ENCODE assay signal across 26 cellular contexts in genomic region chr3:194950906-194951628, GRCh38.
A peak's percentile ranks its signal among the peaks of the same experiment; 100 is the strongest.
DNase-seq lines count a peak whose midpoint lies in the region; ATAC-seq and TF ChIP-seq lines count a peak whose summit lies in the region.
"Had no signal": no experiment of that assay in that cellular context is flagged by ENCODE, and none has a peak within 500 bp of the region (broad histone marks: within the 10 kb centered on the region; RNA-seq: fewer than 3 reads in every experiment).

No MANE protein-coding gene starts in this region.

- H3K36me3 ChIP-seq in psoas muscle (ENCODE audit: insufficient read depth in 1 of 2, low read depth in 1 of 2) = no peaks in the 10 kb centered on the region
- H3K36me3 ChIP-seq: SJSA1 had no signal

- WGBS in psoas muscle, 3 donors = 72 to 80% (median 79%) methylated on average over 18 of the region's 18 CpGs

- peak; percentile 64 for DNase-seq in MV-4-11 (lab: John Stamatoyannopoulos, UW)
- peak; percentile 18 for DNase-seq in iris pigment epithelial cell (ENCODE audit: low read depth)
- DNase-seq in mesenteric fat pad (ENCODE audit: low spot score) = peak; percentile 41
- DNase-seq in psoas muscle = no peak
- DNase-seq in NCI-H2171 (lab: John Stamatoyannopoulos, UW) = no peak
- DNase-seq in H4 (ENCODE audit: low spot score) = no peak
- DNase-seq in substantia nigra (lab: John Stamatoyannopoulos, UW) = no peak
- DNase-seq: AML-193; CD8-positive, alpha-beta memory T cell; DMS 273 treated with DMSO at 0.1 percent for 48 hours; DMS79; EL; GDM1; MM.1S; NCI-H1092; NCI-H1436; NCI-H187; NCI-H524; NCI-H774; PC-9 had no signal

- ATAC-seq in psoas muscle = peak; percentile 66 to 84 (median 77)
- ATAC-seq: A549, GM12878, HCT116, Right ventricle myocardium inferior had no signal

- intact Hi-C loops in psoas muscle (cut with DNase I) = no loop called here

- H3K27me3 ChIP-seq in psoas muscle (ENCODE audit: insufficient read depth in 3 of 3, low read length in 2 of 3) = no peaks in the 10 kb centered on the region
- H3K27me3 ChIP-seq: SJSA1 had no signal

- TF ChIP-seq CTCF in psoas muscle (IDR thresholded peaks at IDR 0.05) = no peak

- H3K4me3 ChIP-seq in psoas muscle = no peak overlapping the region
- H3K4me3 ChIP-seq: A549, GM12878, PC-9, SJSA1 had no signal

- peaks cover 7% of the 10 kb centered on the region for H3K4me1 ChIP-seq in psoas muscle
- H3K4me1 ChIP-seq: A549 had no signal

- no peaks in the 10 kb centered on the region for H3K9me3 ChIP-seq in psoas muscle
- H3K9me3 ChIP-seq: A549, SJSA1 had no signal

- H3K27ac ChIP-seq in psoas muscle = no peak overlapping the region
- H3K27ac ChIP-seq in substantia nigra (ENCODE audit: low read depth, low read length, poor library complexity, severe bottlenecking) = no peak overlapping the region
- H3K27ac ChIP-seq: A549, KMS-11, PC-9, SJSA1 had no signal

Comparison
In these comparisons a context has a peak if more than half of its experiments do, and no peak if none do; other contexts are left out.
1. DNase-seq: peak in MV-4-11 (single experiment), iris pigment epithelial cell (single experiment) and mesenteric fat pad (single experiment); none in psoas muscle (0 of 2), NCI-H2171 (single experiment), H4 (single experiment) and substantia nigra (0 of 49).